Comparison of ENCODE assay signal across 2 cellular contexts in the genomic region with DNA sequence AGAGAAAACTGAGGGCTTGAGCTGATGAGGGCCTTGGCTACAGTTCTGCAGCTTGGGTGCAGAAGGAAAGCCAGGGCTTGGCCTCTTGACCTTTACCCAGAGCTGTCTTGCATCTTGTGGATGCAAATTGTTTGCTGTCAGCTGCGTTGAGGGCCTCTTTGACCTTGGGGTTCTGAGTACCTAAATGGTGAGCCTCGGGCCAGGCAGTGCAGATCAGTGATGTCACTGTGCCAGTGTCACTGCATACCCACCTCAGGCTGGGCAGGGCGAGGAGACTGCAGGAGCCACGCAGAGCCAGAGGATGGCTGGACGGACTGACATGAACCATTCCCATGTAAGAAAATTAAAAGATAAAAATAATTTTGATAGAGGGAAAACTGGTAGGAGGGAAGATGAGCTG.
TF ChIP-seq lines count a peak whose summit lies in the region.

No MANE protein-coding gene starts in this region.

TF ChIP-seq in GM12878, 131 proteins besides CTCF, POLR2A, EP300 and RAD21:
- TF ChIP-seq RCOR1 (conservative IDR thresholded peaks at IDR 0.05; ENCODE audit: low read depth, low read length) (no peak), NR2F1 (conservative IDR thresholded peaks at IDR 0.05) (0 out of 2 replicates have a peak, but pooled peaks have one; percentile 28), SREBF1 (IDR thresholded peaks at IDR 0.05; ENCODE audit: low read length) (no peak), STAT3 (IDR thresholded peaks at IDR 0.05; ENCODE audit: low read depth, low read length) (no peak), CBFB (IDR thresholded peaks at IDR 0.05; ENCODE audit: low read depth) (no peak)
TF ChIP-seq in GM12878: peak in this region for 1.

TF ChIP-seq in HepG2, 621 proteins besides CTCF, POLR2A, EP300 and RAD21:
- TF ChIP-seq ZFX (CRISPR knock-in tag; IDR thresholded peaks at IDR 0.05; ENCODE audit: low read depth), result no peak
- TF ChIP-seq, protein P1, sequence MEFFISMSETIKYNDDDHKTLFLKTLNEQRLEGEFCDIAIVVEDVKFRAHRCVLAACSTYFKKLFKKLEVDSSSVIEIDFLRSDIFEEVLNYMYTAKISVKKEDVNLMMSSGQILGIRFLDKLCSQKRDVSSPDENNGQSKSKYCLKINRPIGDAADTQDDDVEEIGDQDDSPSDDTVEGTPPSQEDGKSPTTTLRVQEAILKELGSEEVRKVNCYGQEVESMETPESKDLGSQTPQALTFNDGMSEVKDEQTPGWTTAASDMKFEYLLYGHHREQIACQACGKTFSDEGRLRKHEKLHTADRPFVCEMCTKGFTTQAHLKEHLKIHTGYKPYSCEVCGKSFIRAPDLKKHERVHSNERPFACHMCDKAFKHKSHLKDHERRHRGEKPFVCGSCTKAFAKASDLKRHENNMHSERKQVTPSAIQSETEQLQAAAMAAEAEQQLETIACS (CRISPR knock-in tag; IDR thresholded peaks at IDR 0.05), result no peak
- TF ChIP-seq ZNF180 (CRISPR knock-in tag; IDR thresholded peaks at IDR 0.05; ENCODE audit: borderline replicate concordance, low read depth), result no peak
- TF ChIP-seq MED1 (CRISPR knock-in tag; IDR thresholded peaks at IDR 0.05), result no peak
- no peak for TF ChIP-seq ZNF547 (CRISPR knock-in tag; IDR thresholded peaks at IDR 0.05)
- TF ChIP-seq RARG (CRISPR knock-in tag; IDR thresholded peaks at IDR 0.05; ENCODE audit: low read depth), result no peak
- no peak for TF ChIP-seq STAG1 (CRISPR knock-in tag; IDR thresholded peaks at IDR 0.05)
- no peak for TF ChIP-seq SAP130 (CRISPR knock-in tag; IDR thresholded peaks at IDR 0.05; ENCODE audit: low read depth)
- no peak for TF ChIP-seq TAF15 (IDR thresholded peaks at IDR 0.05; ENCODE audit: low read depth, low read length, poor library complexity, severe bottlenecking)
